36 cellular contexts compared by ENCODE assay signal in genomic region chr11:89503422-89503821, GRCh38. TPM values are rescaled to one million over a fixed set of nuclear protein-coding genes. Genes with fewer than 3 reads are reported as not detected.
"Had no signal": no experiment of that assay in that cellular context is flagged by ENCODE, and none has a peak within 500 bp of the region (broad histone marks: within the 10 kb centered on the region; RNA-seq: fewer than 3 reads in every experiment).

No MANE protein-coding gene starts in this region.

- H3K4me1 Mint-ChIP-seq: activated naive CD4-positive, alpha-beta T cell treated with anti-CD3 and anti-CD28 coated beads, Interleukin-2, amount 10 ng/mL, durations not matched to agents 7 days and 5 days; activated naive CD4-positive, alpha-beta T cell treated with anti-CD3 and anti-CD28 coated beads, Interleukin-2, amount 50 U/mL, for 24 hours; activated naive CD8-positive, alpha-beta T cell treated with anti-CD3 and anti-CD28 coated beads for 36 hours; activated naive CD8-positive, alpha-beta T cell treated with anti-CD3 and anti-CD28 coated beads, Interleukin-2, amount 10 ng/mL, durations not matched to agents 7 days and 5 days; activated naive CD8-positive, alpha-beta T cell treated with anti-CD3 and anti-CD28 coated beads, Interleukin-2, amount 50 U/mL, for 24 hours; activated T-helper 17 cell treated with anti-CD3 and anti-CD28 coated beads, Interleukin-2, amount 50 U/mL, for 72 hours; brain; central memory CD8-positive, alpha-beta T cell had no signal

- H3K36me3 Mint-ChIP-seq: activated naive CD4-positive, alpha-beta T cell treated with anti-CD3 and anti-CD28 coated beads, Interleukin-2, amount 10 ng/mL, durations not matched to agents 7 days and 5 days; activated naive CD4-positive, alpha-beta T cell treated with anti-CD3 and anti-CD28 coated beads, Interleukin-2, amount 50 U/mL, for 24 hours; activated naive CD4-positive, alpha-beta T cell treated with anti-CD3 and anti-CD28 coated beads, Interleukin-2, amount 50 U/mL, for 72 hours; activated naive CD8-positive, alpha-beta T cell; activated naive CD8-positive, alpha-beta T cell treated with anti-CD3 and anti-CD28 coated beads for 36 hours; activated naive CD8-positive, alpha-beta T cell treated with anti-CD3 and anti-CD28 coated beads, Interleukin-2, amount 10 ng/mL, durations not matched to agents 7 days and 5 days; brain had no signal

- H3K27me3 Mint-ChIP-seq: activated naive CD4-positive, alpha-beta T cell treated with anti-CD3 and anti-CD28 coated beads, Interleukin-2, amount 10 ng/mL, durations not matched to agents 7 days and 5 days; activated naive CD8-positive, alpha-beta T cell; activated naive CD8-positive, alpha-beta T cell treated with anti-CD3 and anti-CD28 coated beads for 36 hours; activated naive CD8-positive, alpha-beta T cell treated with anti-CD3 and anti-CD28 coated beads, Interleukin-2, amount 10 ng/mL, durations not matched to agents 7 days and 5 days; activated naive CD8-positive, alpha-beta T cell treated with anti-CD3 and anti-CD28 coated beads, Interleukin-2, amount 50 U/mL, for 24 hours; activated T-cell treated with anti-CD3 and anti-CD28 coated beads, Interleukin-2, amount 50 U/mL, for 24 hours; activated T-helper 17 cell treated with anti-CD3 and anti-CD28 coated beads, Interleukin-2, amount 50 U/mL, for 72 hours; central memory CD8-positive, alpha-beta T cell had no signal

- H3K4me3 Mint-ChIP-seq: activated naive CD4-positive, alpha-beta T cell treated with anti-CD3 and anti-CD28 coated beads for 36 hours; activated naive CD4-positive, alpha-beta T cell treated with anti-CD3 and anti-CD28 coated beads, Interleukin-2, amount 10 ng/mL, durations not matched to agents 7 days and 5 days; activated naive CD4-positive, alpha-beta T cell treated with anti-CD3 and anti-CD28 coated beads, Interleukin-2, amount 50 U/mL, for 24 hours; activated naive CD8-positive, alpha-beta T cell; activated naive CD8-positive, alpha-beta T cell treated with anti-CD3 and anti-CD28 coated beads for 36 hours; activated naive CD8-positive, alpha-beta T cell treated with anti-CD3 and anti-CD28 coated beads, Interleukin-2, amount 10 ng/mL, durations not matched to agents 7 days and 5 days; activated naive CD8-positive, alpha-beta T cell treated with anti-CD3 and anti-CD28 coated beads, Interleukin-2, amount 50 U/mL, for 24 hours; activated T-cell treated with anti-CD3 and anti-CD28 coated beads, Interleukin-2, amount 50 U/mL, for 24 hours; activated T-cell treated with anti-CD3 and anti-CD28 coated beads, Interleukin-2, amount 50 U/mL, for 4 hours; activated T-cell treated with anti-CD3 and anti-CD28 coated beads, Interleukin-2, amount 50 U/mL, for 72 hours; activated T-helper 1 cell treated with anti-CD3 and anti-CD28 coated beads, Interleukin-12 subunit alpha, Interleukin-12 subunit beta, Interleukin-2, Interleukin-4 antibody, amounts not matched to agents 30 ng/mL and 10 ng/mL and 1 ng/mL, durations not matched to agents 14 hours and 24 hours and 36 hours; activated T-helper 17 cell treated with anti-CD3 and anti-CD28 coated beads, Interleukin-2, amount 50 U/mL, for 72 hours; brain; central memory CD8-positive, alpha-beta T cell had no signal

- H3K27ac Mint-ChIP-seq: activated naive CD4-positive, alpha-beta T cell treated with anti-CD3 and anti-CD28 coated beads for 36 hours; activated naive CD4-positive, alpha-beta T cell treated with anti-CD3 and anti-CD28 coated beads, Interleukin-2, amount 10 ng/mL, durations not matched to agents 7 days and 5 days; activated naive CD4-positive, alpha-beta T cell treated with anti-CD3 and anti-CD28 coated beads, Interleukin-2, amount 50 U/mL, for 24 hours; activated naive CD4-positive, alpha-beta T cell treated with anti-CD3 and anti-CD28 coated beads, Interleukin-2, amount 50 U/mL, for 72 hours; activated naive CD8-positive, alpha-beta T cell; activated naive CD8-positive, alpha-beta T cell treated with anti-CD3 and anti-CD28 coated beads for 36 hours; activated naive CD8-positive, alpha-beta T cell treated with anti-CD3 and anti-CD28 coated beads, Interleukin-2, amount 10 ng/mL, durations not matched to agents 7 days and 5 days; activated naive CD8-positive, alpha-beta T cell treated with anti-CD3 and anti-CD28 coated beads, Interleukin-2, amount 50 U/mL, for 24 hours; activated T-cell treated with anti-CD3 and anti-CD28 coated beads, Interleukin-2, amount 50 U/mL, for 24 hours; activated T-cell treated with anti-CD3 and anti-CD28 coated beads, Interleukin-2, amount 50 U/mL, for 72 hours; activated T-helper 1 cell treated with anti-CD3 and anti-CD28 coated beads, Interleukin-12 subunit alpha, Interleukin-12 subunit beta, Interleukin-2, Interleukin-4 antibody, amounts not matched to agents 30 ng/mL and 10 ng/mL and 1 ng/mL, durations not matched to agents 14 hours and 24 hours and 36 hours; activated T-helper 17 cell treated with anti-CD3 and anti-CD28 coated beads, Interleukin-2, amount 50 U/mL, for 72 hours; activated T-helper 2 cell treated with anti-CD3 and anti-CD28 coated beads, Interferon-gamma antibody, Interleukin-2, Interleukin-4, amounts not matched to agents 10 μg/mL and 5 μg/mL and 100 μg/mL, durations not matched to agents 14 hours and 24 hours and 36 hours; brain had no signal

- DNase-seq: activated effector memory CD4-positive, alpha-beta T cell treated with anti-CD3 and anti-CD28 coated beads, Interleukin-2, amount 50 U/mL, for 16 hours; activated effector memory CD4-positive, alpha-beta T cell treated with Interleukin-2 at 50 U/mL for 16 hours; activated gamma-delta T cell; activated gamma-delta T cell treated with Interleukin-2 at 50 U/mL for 16 hours; activated naive CD4-positive, alpha-beta T cell; activated naive CD4-positive, alpha-beta T cell treated with anti-CD3 and anti-CD28 coated beads for 36 hours; activated naive CD4-positive, alpha-beta T cell treated with anti-CD3 and anti-CD28 coated beads, Interleukin-2, amount 10 ng/mL, durations not matched to agents 7 days and 5 days; activated naive CD4-positive, alpha-beta T cell treated with anti-CD3 and anti-CD28 coated beads, Interleukin-2, amount 50 U/mL, for 16 hours; activated naive CD4-positive, alpha-beta T cell treated with Interleukin-2 at 50 U/mL for 16 hours; activated naive CD8-positive, alpha-beta T cell treated with anti-CD3 and anti-CD28 coated beads for 36 hours; activated naive CD8-positive, alpha-beta T cell treated with anti-CD3 and anti-CD28 coated beads, Interleukin-2, amount 10 ng/mL, durations not matched to agents 7 days and 5 days; activated naive CD8-positive, alpha-beta T cell treated with anti-CD3 and anti-CD28 coated beads, Interleukin-2, amount 50 U/mL, for 24 hours; activated T-cell treated with anti-CD3 and anti-CD28 coated beads, Interleukin-2, amount 50 U/mL, for 1 hour; activated T-cell treated with anti-CD3 and anti-CD28 coated beads, Interleukin-2, amount 50 U/mL, for 24 hours; activated T-cell treated with anti-CD3 and anti-CD28 coated beads, Interleukin-2, amount 50 U/mL, for 4 hours; activated T-cell treated with anti-CD3 and anti-CD28 coated beads, Interleukin-2, amount 50 U/mL, for 48 hours; activated T-cell treated with anti-CD3 and anti-CD28 coated beads, Interleukin-2, amount 50 U/mL, for 72 hours; adrenal gland; amniotic stem cell; amygdala; anterior cingulate cortex; aorta; body of pancreas; brain microvascular endothelial cell; caudate nucleus; central memory CD4-positive, alpha-beta T cell; cerebellar nuclear complex had no signal

- H3K9me3 Mint-ChIP-seq: activated naive CD4-positive, alpha-beta T cell treated with anti-CD3 and anti-CD28 coated beads for 36 hours; activated naive CD4-positive, alpha-beta T cell treated with anti-CD3 and anti-CD28 coated beads, Interleukin-2, amount 10 ng/mL, durations not matched to agents 7 days and 5 days; activated naive CD4-positive, alpha-beta T cell treated with anti-CD3 and anti-CD28 coated beads, Interleukin-2, amount 50 U/mL, for 24 hours; activated naive CD8-positive, alpha-beta T cell treated with anti-CD3 and anti-CD28 coated beads for 36 hours; activated T-cell treated with anti-CD3 and anti-CD28 coated beads, Interleukin-2, amount 50 U/mL, for 4 hours; activated T-helper 1 cell treated with anti-CD3 and anti-CD28 coated beads, Interleukin-12 subunit alpha, Interleukin-12 subunit beta, Interleukin-2, Interleukin-4 antibody, amounts not matched to agents 30 ng/mL and 10 ng/mL and 1 ng/mL, durations not matched to agents 14 hours and 24 hours and 36 hours; activated T-helper 2 cell treated with anti-CD3 and anti-CD28 coated beads, Interferon-gamma antibody, Interleukin-2, Interleukin-4, amounts not matched to agents 10 μg/mL and 5 μg/mL and 100 μg/mL, durations not matched to agents 14 hours and 24 hours and 36 hours; brain had no signal

RNA-seq across cellular contexts. Expression of gene NOX4, which starts 12.2 kb away (rescaled TPM):
- total RNA-seq: activated naive CD4-positive, alpha-beta T cell treated with anti-CD3 and anti-CD28 coated beads for 36 hours; activated naive CD4-positive, alpha-beta T cell treated with anti-CD3 and anti-CD28 coated beads, Interleukin-2, amount 50 U/mL, for 72 hours; activated naive CD8-positive, alpha-beta T cell treated with anti-CD3 and anti-CD28 coated beads for 36 hours; activated naive CD8-positive, alpha-beta T cell treated with anti-CD3 and anti-CD28 coated beads, Interleukin-2, amount 10 ng/mL, durations not matched to agents 7 days and 5 days; activated T-cell treated with anti-CD3 and anti-CD28 coated beads, Interleukin-2, amount 50 U/mL, for 4 hours; activated T-cell treated with anti-CD3 and anti-CD28 coated beads, Interleukin-2, amount 50 U/mL, for 72 hours; activated T-helper 1 cell treated with anti-CD3 and anti-CD28 coated beads, Interleukin-12 subunit alpha, Interleukin-12 subunit beta, Interleukin-2, Interleukin-4 antibody, amounts not matched to agents 30 ng/mL and 10 ng/mL and 1 ng/mL, durations not matched to agents 14 hours and 24 hours and 36 hours; activated T-helper 17 cell treated with anti-CD3 and anti-CD28 coated beads, Interleukin-2, amount 50 U/mL, for 72 hours; activated T-helper 2 cell treated with anti-CD3 and anti-CD28 coated beads, Interferon-gamma antibody, Interleukin-2, Interleukin-4, amounts not matched to agents 10 μg/mL and 5 μg/mL and 100 μg/mL, durations not matched to agents 14 hours and 24 hours and 36 hours; bronchial epithelial cell had no signal
